Comparison of ENCODE assay signal across 21 cellular contexts in the genomic region with DNA sequence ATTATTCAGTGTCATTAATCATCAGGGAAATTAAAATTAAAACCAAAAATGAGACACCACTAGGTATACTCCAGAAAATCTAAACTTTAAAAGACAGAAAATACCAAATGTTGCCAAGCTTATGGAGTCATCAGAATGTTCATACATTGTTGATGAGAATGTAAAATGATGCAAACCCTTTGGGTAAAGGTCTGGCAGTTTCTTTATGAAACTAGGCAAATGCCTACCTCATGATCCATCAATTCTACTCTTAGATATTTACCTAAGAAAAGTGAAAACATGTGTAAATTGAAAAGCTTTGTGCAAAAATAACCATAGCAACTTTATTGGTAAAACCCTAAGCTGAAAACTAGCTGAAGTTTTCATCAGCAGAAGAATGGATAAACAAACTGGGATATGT.
"Had no signal": no experiment of that assay in that cellular context is flagged by ENCODE, and none has a peak within 500 bp of the region (broad histone marks: within the 10 kb centered on the region; RNA-seq: fewer than 3 reads in every experiment).

No MANE protein-coding gene starts in this region.

- ATAC-seq: esophagus mucosa; natural killer cell; psoas muscle; right cardiac atrium; stimulated activated naive CD8-positive, alpha-beta T cell treated with anti-CD3 and anti-CD28 coated beads, Interleukin-15, amount 100 ng/mL, for 72 hours had no signal

- DNase-seq: dorsolateral prefrontal cortex; effector CD4-positive, alpha-beta T cell; natural killer cell; occipital lobe; ovary; posterior cingulate gyrus; psoas muscle; right cardiac atrium; stimulated activated CD4-positive, alpha-beta T cell treated with anti-CD3 and anti-CD28 coated beads, Interleukin-12 subunit alpha, Interleukin-12 subunit beta, amount 100 ng/mL, for 4 hours; stimulated activated CD4-positive, alpha-beta T cell treated with anti-CD3 and anti-CD28 coated beads, Interleukin-1b, Interleukin-23, amount 100 ng/mL, for 48 hours; stimulated activated CD4-positive, alpha-beta T cell treated with anti-CD3 and anti-CD28 coated beads, Interleukin-4, amount 100 ng/mL, for 1 hour; stimulated activated CD8-positive, alpha-beta memory T cell treated with anti-CD3 and anti-CD28 coated beads, Interleukin-4, amount 100 ng/mL, for 48 hours; stimulated activated naive CD4-positive, alpha-beta T cell; stimulated activated naive CD8-positive, alpha-beta T cell treated with anti-CD3 and anti-CD28 coated beads, Interleukin-15, amount 100 ng/mL, for 72 hours; thyroid gland; trophoblast cell had no signal

- H3K36me3 ChIP-seq: ovary, thyroid gland, vagina had no signal

- H3K4me3 ChIP-seq: dorsolateral prefrontal cortex, lung, ovary, psoas muscle, smooth muscle cell, thyroid gland, vagina had no signal

- H3K27ac ChIP-seq: dorsolateral prefrontal cortex, epithelial cell of prostate, ovary, psoas muscle, thyroid gland, vagina had no signal

- H3K27me3 ChIP-seq: dorsolateral prefrontal cortex, ovary, thyroid gland, vagina had no signal

- H3K9me3 ChIP-seq: ovary, psoas muscle, thyroid gland, vagina had no signal

- H3K4me1 ChIP-seq: psoas muscle, thyroid gland, vagina had no signal

- H3K4me2 ChIP-seq: smooth muscle cell had no signal
